Comparison of ENCODE assay signal across 8 cellular contexts in the genomic region with DNA sequence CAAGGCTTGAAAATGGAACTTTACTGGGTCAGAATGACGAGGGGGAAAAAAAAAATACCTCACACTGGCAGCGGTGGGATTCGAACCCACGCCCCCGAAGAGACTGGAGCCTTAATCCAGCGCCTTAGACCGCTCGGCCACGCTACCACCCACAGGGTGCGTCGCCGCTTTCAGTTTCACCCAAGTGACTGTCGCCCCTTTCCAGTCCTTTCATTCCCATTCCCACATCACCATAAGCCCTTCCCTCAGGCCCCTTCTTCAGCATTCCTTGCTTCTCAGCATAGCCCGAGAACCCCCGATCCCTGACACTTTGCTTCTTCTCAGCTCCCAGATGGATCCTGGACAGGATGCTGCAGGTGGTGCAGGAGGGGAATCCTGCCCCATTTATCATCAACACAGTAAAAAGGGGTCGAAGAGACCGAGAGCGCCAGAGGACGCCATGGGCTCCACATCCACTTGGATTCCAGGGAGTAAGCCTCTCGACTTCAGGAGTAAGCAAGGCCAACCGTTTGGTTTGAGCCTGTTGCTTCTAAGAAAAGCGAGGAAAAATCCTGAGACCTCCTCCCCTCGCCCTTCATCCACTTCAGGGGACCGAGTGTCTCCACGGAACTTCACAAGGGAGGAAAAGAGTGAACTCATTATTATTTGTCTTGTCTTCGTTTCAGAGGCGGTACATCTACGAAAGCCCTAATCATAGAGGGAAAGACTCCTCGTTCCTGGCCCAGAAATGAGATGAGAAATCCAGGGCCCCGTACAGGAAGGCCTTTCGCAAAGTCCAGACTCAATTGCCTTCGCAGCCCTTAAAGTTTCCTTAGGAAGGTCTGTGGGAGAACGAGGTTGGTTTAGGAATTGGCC. TPM values are rescaled to one million over a fixed set of nuclear protein-coding genes. Genes with fewer than 3 reads are reported as not detected.
A peak's percentile ranks its signal among the peaks of the same experiment; 100 is the strongest.
DNase-seq lines count a peak whose midpoint lies in the region; ATAC-seq and TF ChIP-seq lines count a peak whose summit lies in the region.

No MANE protein-coding gene starts in this region.

- H3K27me3 ChIP-seq in kidney epithelial cell (ENCODE audit: control insufficient read depth, insufficient read depth, low read length), result no peaks in the 10 kb centered on the region

- peak overlapping the region; percentile 52 for H3K4me3 ChIP-seq in GM12875 (ENCODE audit: low read depth, low read length)
- peak overlapping the region; percentile 79 for H3K4me3 ChIP-seq in WI38 (ENCODE audit: low read depth, low read length)
- peak overlapping the region; percentile 62 for H3K4me3 ChIP-seq in kidney epithelial cell (ENCODE audit: low read depth, low read length)

- H3K36me3 ChIP-seq in kidney epithelial cell (ENCODE audit: control insufficient read depth, insufficient read depth, low read length), result no peaks in the 10 kb centered on the region

- ATAC-seq in GM19351 (IDR thresholded peaks at IDR 0.05; ENCODE audit: unreplicated experiment), result no peak
- no peak for ATAC-seq in HG03135 (IDR thresholded peaks at IDR 0.05; ENCODE audit: unreplicated experiment)

- TF ChIP-seq CTCF in GM12875 (IDR thresholded peaks at IDR 0.05; ENCODE audit: borderline replicate concordance, insufficient read depth, low read depth, low read length) (no peak), WI38 (IDR thresholded peaks at IDR 0.05; ENCODE audit: low read depth, low read length) (no peak), kidney epithelial cell (IDR thresholded peaks at IDR 0.05; ENCODE audit: insufficient read depth, low read length, poor library complexity, severe bottlenecking) (no peak)

- DNase-seq in NCI-H2029 (lab: John Stamatoyannopoulos, UW), result peak; percentile 80
- peak; percentile 67 for DNase-seq in cerebellum (ENCODE audit: low spot score)
- DNase-seq in kidney epithelial cell (ENCODE audit: low read depth), result no peak
- DNase-seq in stimulated activated CD4-positive, alpha-beta T cell treated with anti-CD3 and anti-CD28 coated beads, Interleukin-12 subunit alpha, Interleukin-12 subunit beta, amount 100 ng/mL, for 48 hours (ENCODE audit: low read depth in 2 of 3, low spot score in 1 of 3), result peak; percentile 63 to 79 (median 76)

RNA-seq across cellular contexts. Expression of a gene that starts 20.0 kb away (rescaled TPM):
- 75.8 TPM for total RNA-seq in cerebellum
- total RNA-seq in kidney epithelial cell, result 101 and 119 TPM in 2 replicates
